Comparison of ENCODE assay signal across 18 cellular contexts in the genomic region with DNA sequence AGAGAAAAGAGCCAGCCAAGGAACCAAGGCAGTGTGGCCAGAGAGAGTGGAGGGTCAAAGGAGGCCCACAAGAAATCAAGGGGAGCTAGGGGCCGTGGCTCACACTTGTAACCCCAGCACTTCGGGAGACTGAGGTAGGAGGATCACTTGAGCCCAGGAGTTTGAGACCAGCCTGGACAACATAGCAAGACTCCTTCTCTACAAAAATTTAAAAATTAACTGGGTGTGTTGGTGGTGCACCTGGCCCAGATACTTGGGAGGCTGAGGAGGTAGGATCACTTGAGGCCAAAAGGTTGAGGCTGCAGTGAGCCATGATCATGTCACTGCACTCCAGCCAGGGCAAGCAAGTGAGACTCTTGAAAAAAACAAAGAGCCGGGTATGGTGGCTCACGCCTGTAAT. TPM values are rescaled to one million over a fixed set of nuclear protein-coding genes. Genes with fewer than 3 reads are reported as not detected.
A peak's percentile ranks its signal among the peaks of the same experiment; 100 is the strongest.
DNase-seq lines count a peak whose midpoint lies in the region; ATAC-seq and TF ChIP-seq lines count a peak whose summit lies in the region.
"Had no signal": no experiment of that assay in that cellular context is flagged by ENCODE, and none has a peak within 500 bp of the region (broad histone marks: within the 10 kb centered on the region; RNA-seq: fewer than 3 reads in every experiment).

No MANE protein-coding gene starts in this region.

- no peaks in the 10 kb centered on the region for H3K9me2 ChIP-seq in HCT116 (ENCODE audit: insufficient read depth)

- TF ChIP-seq CTCF in HCT116 (IDR thresholded peaks at IDR 0.05 in 2 of 3, conservative IDR thresholded peaks at IDR 0.05 in 1 of 3; ENCODE audit: borderline replicate concordance in 1 of 3, insufficient read depth in 1 of 3, low read depth in 2 of 3, low read length in 2 of 3) (no peak), RWPE1 (conservative IDR thresholded peaks at IDR 0.05; ENCODE audit: low read depth) (no peak), tibial artery (IDR thresholded peaks at IDR 0.05) (no peak)

- no peaks in the 10 kb centered on the region for H3K79me2 ChIP-seq in HCT116 (ENCODE audit: insufficient read depth, low read length)

- H2AFZ ChIP-seq in HCT116 (ENCODE audit: low read depth, low read length, poor library complexity, severe bottlenecking), result no peak overlapping the region

- no TSS peak for BruUV-seq in HCT116 (replicated peaks; lab: Mats Ljungman, UMichigan)

- H3K9me3 ChIP-seq in HCT116 (ENCODE audit: control insufficient read depth in 1 of 2, insufficient read depth in 1 of 2, low read depth in 1 of 2, low read length in 2 of 2) (no peaks in the 10 kb centered on the region), muscle layer of colon (ENCODE audit: low read length) (no peaks in the 10 kb centered on the region), tibial artery (no peaks in the 10 kb centered on the region)

- no peak overlapping the region for H3K9ac ChIP-seq in HCT116 (ENCODE audit: low read length)
- H3K9ac ChIP-seq in muscle layer of colon (ENCODE audit: low read length), result no peak overlapping the region

- H3K27me3 ChIP-seq in HCT116 (ENCODE audit: insufficient read depth, low read length) (no peaks in the 10 kb centered on the region), muscle layer of colon (ENCODE audit: control insufficient read depth in 1 of 2, insufficient read depth in 2 of 2, low read length in 2 of 2) (no peaks in the 10 kb centered on the region), tibial artery (no peaks in the 10 kb centered on the region)

- intact Hi-C loops in HCT116 (cut with micrococcal nuclease) (no loop called here), tibial artery (cut with DNase I; ENCODE audit: low total_unique reads) (no loop called here)

- H4K20me1 ChIP-seq in HCT116 (ENCODE audit: insufficient read depth), result no peaks in the 10 kb centered on the region

- RAD21 ChIA-PET in HCT116 (lab: Charles Lee; ENCODE audit: low non-redundant PET in 1 of 2, low total read pairs in 2 of 2, uncharacterized antibody in 2 of 2, unreplicated experiment in 2 of 2), result no interaction called here

- DNase-seq in HCT116 (ENCODE audit: low read depth, low spot score) (no peak), RWPE1 (ENCODE audit: low spot score) (no peak), tibial artery (no peak), dedifferentiated amniotic fluid mesenchymal stem cell (ENCODE audit: extremely low spot score) (no peak), T-helper 2 cell (no peak)
- DNase-seq: DMS 273 treated with DMSO at 0.1 percent for 48 hours, GDM1, Kasumi-1, NCI-H1105 treated with DMSO at 0.1 percent for 48 hours, NCI-H187, NCI-H526 treated with DMSO at 0.1 percent for 48 hours, SIG-M5 had no signal

- CTCF ChIA-PET in HCT116 (lab: Charles Lee), result no interaction called here
- CTCF ChIA-PET in RWPE1 (lab: Yijun Ruan, JAX), result interaction anchor here (0.6 kb wide), 2 partner anchors 15 to 59 kb away, joined by 3 to 4 read pairs; no protein-coding TSS in a partner anchor

- H3K4me3 ChIP-seq in HCT116 (replicated peaks in 1 of 2; ENCODE audit: low read depth in 1 of 2, low read length in 2 of 2), result no peak overlapping the region
- no peak overlapping the region for H3K4me3 ChIP-seq in muscle layer of colon (ENCODE audit: low read depth in 1 of 2, low read length in 2 of 2)
- no peak overlapping the region for H3K4me3 ChIP-seq in tibial artery
- H3K4me3 ChIP-seq: GM12878 had no signal

- H3K27ac ChIP-seq in HCT116 (ENCODE audit: low read depth, low read length) (no peak overlapping the region), RWPE1 (peak overlapping the region; percentile 99), muscle layer of colon (ENCODE audit: low read depth, low read length) (peak overlapping the region; percentile 75), tibial artery (peak overlapping the region; percentile 67 to 79)
- H3K27ac ChIP-seq: C4-2B had no signal

- H3K4me2 ChIP-seq in HCT116 (ENCODE audit: low read length), result peak overlapping the region; percentile 23; the same call in 1 of the 2 replicates

- no peaks in the 10 kb centered on the region for H3K36me3 ChIP-seq in HCT116 (ENCODE audit: control insufficient read depth in 1 of 2, insufficient read depth in 2 of 2, low read length in 2 of 2)
- no peaks in the 10 kb centered on the region for H3K36me3 ChIP-seq in muscle layer of colon (ENCODE audit: insufficient read depth, low read length)
- H3K36me3 ChIP-seq in tibial artery, result no peaks in the 10 kb centered on the region

- TF ChIP-seq RAD21 in HCT116 (IDR thresholded peaks at IDR 0.05; ENCODE audit: low read depth), result no peak

- peaks cover 50 to 65% of the 10 kb centered on the region in 2 experiments for H3K4me1 ChIP-seq in HCT116 (ENCODE audit: control insufficient read depth in 1 of 2, insufficient read depth in 2 of 2, low read length in 2 of 2)
- H3K4me1 ChIP-seq in muscle layer of colon (ENCODE audit: insufficient read depth, low read length), result peaks cover 32% of the 10 kb centered on the region
- peaks cover 0 to 61% (median 41%) of the 10 kb centered on the region in 4 donors for H3K4me1 ChIP-seq in tibial artery

- no peak for TF ChIP-seq POLR2A in HCT116 (IDR thresholded peaks at IDR 0.05; ENCODE audit: borderline replicate concordance, extremely low read depth, insufficient read depth, insufficient read length)

- ATAC-seq in HCT116 (no peak), GM21529 (IDR thresholded peaks at IDR 0.05; ENCODE audit: unreplicated experiment) (no peak)
- ATAC-seq: GM12878 had no signal

- POLR2A ChIA-PET in HCT116 (lab: Charles Lee), result no interaction called here
- POLR2A ChIA-PET in RWPE1 (lab: Yijun Ruan, JAX; ENCODE audit: low non-redundant PET), result no interaction called here

TF ChIP-seq in HCT116, 20 proteins besides CTCF, POLR2A, EP300 and RAD21:
- TF ChIP-seq, protein P1, sequence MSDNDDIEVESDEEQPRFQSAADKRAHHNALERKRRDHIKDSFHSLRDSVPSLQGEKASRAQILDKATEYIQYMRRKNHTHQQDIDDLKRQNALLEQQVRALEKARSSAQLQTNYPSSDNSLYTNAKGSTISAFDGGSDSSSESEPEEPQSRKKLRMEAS (IDR thresholded peaks at IDR 0.05), result no peak
- TF ChIP-seq, protein P2, sequence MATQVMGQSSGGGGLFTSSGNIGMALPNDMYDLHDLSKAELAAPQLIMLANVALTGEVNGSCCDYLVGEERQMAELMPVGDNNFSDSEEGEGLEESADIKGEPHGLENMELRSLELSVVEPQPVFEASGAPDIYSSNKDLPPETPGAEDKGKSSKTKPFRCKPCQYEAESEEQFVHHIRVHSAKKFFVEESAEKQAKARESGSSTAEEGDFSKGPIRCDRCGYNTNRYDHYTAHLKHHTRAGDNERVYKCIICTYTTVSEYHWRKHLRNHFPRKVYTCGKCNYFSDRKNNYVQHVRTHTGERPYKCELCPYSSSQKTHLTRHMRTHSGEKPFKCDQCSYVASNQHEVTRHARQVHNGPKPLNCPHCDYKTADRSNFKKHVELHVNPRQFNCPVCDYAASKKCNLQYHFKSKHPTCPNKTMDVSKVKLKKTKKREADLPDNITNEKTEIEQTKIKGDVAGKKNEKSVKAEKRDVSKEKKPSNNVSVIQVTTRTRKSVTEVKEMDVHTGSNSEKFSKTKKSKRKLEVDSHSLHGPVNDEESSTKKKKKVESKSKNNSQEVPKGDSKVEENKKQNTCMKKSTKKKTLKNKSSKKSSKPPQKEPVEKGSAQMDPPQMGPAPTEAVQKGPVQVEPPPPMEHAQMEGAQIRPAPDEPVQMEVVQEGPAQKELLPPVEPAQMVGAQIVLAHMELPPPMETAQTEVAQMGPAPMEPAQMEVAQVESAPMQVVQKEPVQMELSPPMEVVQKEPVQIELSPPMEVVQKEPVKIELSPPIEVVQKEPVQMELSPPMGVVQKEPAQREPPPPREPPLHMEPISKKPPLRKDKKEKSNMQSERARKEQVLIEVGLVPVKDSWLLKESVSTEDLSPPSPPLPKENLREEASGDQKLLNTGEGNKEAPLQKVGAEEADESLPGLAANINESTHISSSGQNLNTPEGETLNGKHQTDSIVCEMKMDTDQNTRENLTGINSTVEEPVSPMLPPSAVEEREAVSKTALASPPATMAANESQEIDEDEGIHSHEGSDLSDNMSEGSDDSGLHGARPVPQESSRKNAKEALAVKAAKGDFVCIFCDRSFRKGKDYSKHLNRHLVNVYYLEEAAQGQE (IDR thresholded peaks at IDR 0.05; ENCODE audit: low read depth), result no peak
- TF ChIP-seq ELF1 (IDR thresholded peaks at IDR 0.05; ENCODE audit: borderline replicate concordance, low read depth), result no peak
- TF ChIP-seq ZNF274 (IDR thresholded peaks at IDR 0.05; ENCODE audit: low read depth, low read length), result no peak
- TF ChIP-seq YY1 (IDR thresholded peaks at IDR 0.05; ENCODE audit: extremely low read depth, insufficient replicate concordance, low read depth, low read length), result no peak
- no peak for TF ChIP-seq EZH2phosphoT487 (IDR thresholded peaks at IDR 0.05; ENCODE audit: borderline replicate concordance)
- TF ChIP-seq TCF7L2 (IDR thresholded peaks at IDR 0.05; ENCODE audit: borderline replicate concordance, extremely low read depth, insufficient read depth, insufficient read length), result no peak

RNA-seq across cellular contexts. Expression of a gene that starts 18.9 kb away (rescaled TPM):
- total RNA-seq in HCT116 (2021; ENCODE audit: unreplicated experiment), result 37.1 TPM
- 21.3 and 21.7 TPM in 2 replicates for polyA plus RNA-seq in HCT116 (2012)

RNA-seq across cellular contexts. Expression of a gene that starts 24.2 kb away (rescaled TPM):
- total RNA-seq in HCT116 (2021; ENCODE audit: unreplicated experiment), result 18.2 TPM
- polyA plus RNA-seq in HCT116 (2012), result 15.5 and 15.6 TPM in 2 replicates
- polyA plus RNA-seq: IgD-negative memory B cell had no signal

RNA-seq across cellular contexts. Expression of a gene that starts 49.8 kb away (rescaled TPM):
- not detected for total RNA-seq in HCT116 (2021; ENCODE audit: unreplicated experiment)
- 0.03 TPM in 1 of 2 replicates, not detected in the other for polyA plus RNA-seq in HCT116 (2012)
- total RNA-seq: GM12878, HT-29 had no signal
- polyA plus RNA-seq: GM12878, IgD-negative memory B cell had no signal

RNA-seq across cellular contexts. Expression of a gene that starts 59.4 kb away (rescaled TPM):
- 102 TPM for total RNA-seq in HCT116 (2021; ENCODE audit: unreplicated experiment)
- 98.6 and 111 TPM in 2 replicates for polyA plus RNA-seq in HCT116 (2012)
